ENCODE assay signal across 23 cellular contexts in genomic region chr1:92701147-92701546, GRCh38.
DNase-seq lines count a peak whose midpoint lies in the region; ATAC-seq, FAIRE-seq and TF ChIP-seq lines count a peak whose summit lies in the region.
"Had no signal": no experiment of that assay in that cellular context is flagged by ENCODE, and none has a peak within 500 bp of the region (broad histone marks: within the 10 kb centered on the region; RNA-seq: fewer than 3 reads in every experiment).

No MANE protein-coding gene starts in this region.

- H2AFZ ChIP-seq in astrocyte (ENCODE audit: low read depth, low read length): no peak overlapping the region
- H2AFZ ChIP-seq: GM23338, hepatocyte had no signal

- DNase-seq in right cardiac atrium (no peak), Right ventricle myocardium inferior (ENCODE audit: missing footprints) (no peak), astrocyte (ENCODE audit: low read depth) (peak; percentile 25), fibroblast of the conjunctiva (ENCODE audit: low read depth) (peak; percentile 10), SW 1271 (lab: John Stamatoyannopoulos, UW) (no peak)
- DNase-seq in CD8-positive, alpha-beta memory T cell: no peak
- DNase-seq: activated CD8-positive, alpha-beta T cell treated with anti-CD3 and anti-CD28 coated beads, Interleukin-2, amount 10 ng/mL, durations not matched to agents 7 days and 5 days; activated naive CD4-positive, alpha-beta T cell treated with anti-CD3 and anti-CD28 coated beads for 36 hours; activated T-cell treated with anti-CD3 and anti-CD28 coated beads, Interleukin-2, amount 50 U/mL, for 24 hours; C1 segment of cervical spinal cord; effector memory CD4-positive, alpha-beta T cell; foreskin keratinocyte; NCI-H2029 treated with DMSO at 0.1 percent for 48 hours; NCI-H446 treated with DMSO at 0.1 percent for 48 hours; T-helper 9 cell; upper lobe of left lung had no signal

- POLR2A ChIA-PET in CD8-positive, alpha-beta memory T cell (lab: Charles Lee): no interaction called here

- H3K9me3 ChIP-seq in right cardiac atrium (ENCODE audit: control insufficient read depth, low read length) (no peaks in the 10 kb centered on the region), astrocyte (ENCODE audit: insufficient read depth, low read depth, low read length) (no peaks in the 10 kb centered on the region)
- H3K9me3 ChIP-seq in CD8-positive, alpha-beta memory T cell (ENCODE audit: low read length): no peaks in the 10 kb centered on the region
- H3K9me3 ChIP-seq: ascending aorta, upper lobe of left lung had no signal

- no peaks in the 10 kb centered on the region for H3K36me3 Mint-ChIP-seq in astrocyte (ENCODE audit: low read depth, unreplicated experiment)
- no peaks in the 10 kb centered on the region for H3K36me3 Mint-ChIP-seq in CD8-positive, alpha-beta memory T cell

- no peak overlapping the region for H3K4me2 ChIP-seq in astrocyte (ENCODE audit: low read length)
- H3K4me2 ChIP-seq: GM23338, hepatocyte had no signal

- no peaks in the 10 kb centered on the region for H3K9me3 Mint-ChIP-seq in astrocyte (ENCODE audit: unreplicated experiment)
- H3K9me3 Mint-ChIP-seq in CD8-positive, alpha-beta memory T cell: no peaks in the 10 kb centered on the region
- H3K9me3 Mint-ChIP-seq: activated naive CD4-positive, alpha-beta T cell treated with anti-CD3 and anti-CD28 coated beads for 36 hours; activated T-cell treated with anti-CD3 and anti-CD28 coated beads, Interleukin-2, amount 50 U/mL, for 24 hours; GM23338 had no signal

- peaks cover 17% of the 10 kb centered on the region for H3K4me1 Mint-ChIP-seq in astrocyte (ENCODE audit: low read depth, unreplicated experiment)
- no peaks in the 10 kb centered on the region for H3K4me1 Mint-ChIP-seq in CD8-positive, alpha-beta memory T cell

- CTCF ChIA-PET in CD8-positive, alpha-beta memory T cell (lab: Charles Lee): interaction anchor here (1.6 kb wide), 1 partner anchor 16 kb away, joined by 4 read pairs; no protein-coding TSS in a partner anchor

- TF ChIP-seq CTCF in astrocyte (IDR thresholded peaks at IDR 0.05; ENCODE audit: insufficient read depth, low read depth, low read length): no peak

- 20% methylated on average over 1 of the region's 1 CpG for WGBS in right cardiac atrium

- intact Hi-C loops in right cardiac atrium (cut with DNase I) (no loop called here), Right ventricle myocardium inferior (cut with DNase I) (no loop called here)

- no peak overlapping the region for H3K27ac Mint-ChIP-seq in astrocyte (ENCODE audit: unreplicated experiment)
- no peak overlapping the region for H3K27ac Mint-ChIP-seq in CD8-positive, alpha-beta memory T cell
- H3K27ac Mint-ChIP-seq: activated CD8-positive, alpha-beta T cell treated with anti-CD3 and anti-CD28 coated beads, Interleukin-2, amount 10 ng/mL, durations not matched to agents 7 days and 5 days; activated naive CD4-positive, alpha-beta T cell treated with anti-CD3 and anti-CD28 coated beads for 36 hours; activated T-cell treated with anti-CD3 and anti-CD28 coated beads, Interleukin-2, amount 50 U/mL, for 24 hours; GM23338 had no signal

- H3K27ac ChIP-seq in right cardiac atrium (ENCODE audit: low read length) (no peak overlapping the region), astrocyte (ENCODE audit: low read depth, low read length) (no peak overlapping the region)
- no peak overlapping the region for H3K27ac ChIP-seq in CD8-positive, alpha-beta memory T cell (ENCODE audit: low read depth, low read length)
- H3K27ac ChIP-seq: 22Rv1, ascending aorta, foreskin keratinocyte, hepatocyte, upper lobe of left lung had no signal

- FAIRE-seq in astrocyte (lab: Jason Lieb, UNC): no peak

- peak; percentile 14 to 62 for ATAC-seq in right cardiac atrium
- no peak for ATAC-seq in Right ventricle myocardium inferior
- ATAC-seq in GM19463 (IDR thresholded peaks at IDR 0.05; ENCODE audit: unreplicated experiment): no peak
- ATAC-seq in GM18505 (IDR thresholded peaks at IDR 0.05; ENCODE audit: unreplicated experiment): no peak
- ATAC-seq: activated CD4-positive, CD25-positive, alpha-beta regulatory T cell treated with anti-CD3 and anti-CD28 coated beads, Interleukin-2, amount 50 U/mL, for 24 hours; activated CD8-positive, alpha-beta T cell treated with anti-CD3 and anti-CD28 coated beads, Interleukin-2, amount 10 ng/mL, durations not matched to agents 7 days and 5 days; foreskin keratinocyte; GM23338 had no signal

- peaks cover 4% of the 10 kb centered on the region for H3K79me2 ChIP-seq in astrocyte (ENCODE audit: insufficient read depth, low read length)

- no peak overlapping the region for H3K9ac ChIP-seq in astrocyte (ENCODE audit: low read length)

- no peaks in the 10 kb centered on the region for H3K36me3 ChIP-seq in astrocyte (ENCODE audit: insufficient read depth, low read length)
- no peaks in the 10 kb centered on the region for H3K36me3 ChIP-seq in CD8-positive, alpha-beta memory T cell (ENCODE audit: insufficient read depth, low read length)
- H3K36me3 ChIP-seq: ascending aorta had no signal

- H3K4me3 Mint-ChIP-seq in astrocyte (ENCODE audit: unreplicated experiment): no peak overlapping the region
- no peak overlapping the region for H3K4me3 Mint-ChIP-seq in CD8-positive, alpha-beta memory T cell
- H3K4me3 Mint-ChIP-seq: activated CD8-positive, alpha-beta T cell treated with anti-CD3 and anti-CD28 coated beads, Interleukin-2, amount 10 ng/mL, durations not matched to agents 7 days and 5 days; activated naive CD4-positive, alpha-beta T cell treated with anti-CD3 and anti-CD28 coated beads for 36 hours; activated T-cell treated with anti-CD3 and anti-CD28 coated beads, Interleukin-2, amount 50 U/mL, for 24 hours; GM23338 had no signal

- H3K27me3 ChIP-seq in right cardiac atrium (ENCODE audit: control insufficient read depth, insufficient read depth): no peaks in the 10 kb centered on the region
- H3K27me3 ChIP-seq in astrocyte (ENCODE audit: insufficient read depth, low read length): no peaks in the 10 kb centered on the region
- no peaks in the 10 kb centered on the region for H3K27me3 ChIP-seq in CD8-positive, alpha-beta memory T cell (ENCODE audit: insufficient read depth, low read length, poor library complexity, severe bottlenecking)
- H3K27me3 ChIP-seq: ascending aorta, foreskin keratinocyte, hepatocyte, upper lobe of left lung had no signal

- H3K4me3 ChIP-seq in right cardiac atrium (ENCODE audit: low read length) (no peak overlapping the region), astrocyte (ENCODE audit: insufficient read depth, low read depth, low read length) (no peak overlapping the region)
- H3K4me3 ChIP-seq in CD8-positive, alpha-beta memory T cell (ENCODE audit: low read length): no peak overlapping the region
- H3K4me3 ChIP-seq: ascending aorta, GM23338, hepatocyte, upper lobe of left lung had no signal

- peaks cover 6% of the 10 kb centered on the region for H4K20me1 ChIP-seq in astrocyte (ENCODE audit: insufficient read depth, low read length)

- TF ChIP-seq POLR2A in GM18505 (IDR thresholded peaks at IDR 0.05; ENCODE audit: borderline replicate concordance, extremely low read depth, insufficient read depth, insufficient read length): no peak

- H3K4me1 ChIP-seq in right cardiac atrium (ENCODE audit: control insufficient read depth, insufficient read depth, low read length) (peaks cover 2% of the 10 kb centered on the region), astrocyte (ENCODE audit: insufficient read depth, low read length) (no peaks in the 10 kb centered on the region)
- H3K4me1 ChIP-seq in CD8-positive, alpha-beta memory T cell (ENCODE audit: insufficient read depth, low read length): no peaks in the 10 kb centered on the region
- H3K4me1 ChIP-seq: ascending aorta, foreskin keratinocyte, upper lobe of left lung had no signal

- H3K27me3 Mint-ChIP-seq in astrocyte (ENCODE audit: low read depth, unreplicated experiment): no peaks in the 10 kb centered on the region
- H3K27me3 Mint-ChIP-seq in CD8-positive, alpha-beta memory T cell: peaks cover 7 to 37% of the 10 kb centered on the region in 2 donors

Comparison
In these comparisons a context has a peak if more than half of its experiments do, and no peak if none do; other contexts are left out.
1. ATAC-seq: peak in right cardiac atrium (2 of 2); none in Right ventricle myocardium inferior (single experiment), GM19463 (single experiment) and GM18505 (single experiment).
2. DNase-seq: peak in astrocyte (single experiment) and fibroblast of the conjunctiva (single experiment); none in right cardiac atrium (0 of 3), Right ventricle myocardium inferior (single experiment), SW 1271 (0 of 2) and CD8-positive, alpha-beta memory T cell (0 of 5).